In the genomic region with DNA sequence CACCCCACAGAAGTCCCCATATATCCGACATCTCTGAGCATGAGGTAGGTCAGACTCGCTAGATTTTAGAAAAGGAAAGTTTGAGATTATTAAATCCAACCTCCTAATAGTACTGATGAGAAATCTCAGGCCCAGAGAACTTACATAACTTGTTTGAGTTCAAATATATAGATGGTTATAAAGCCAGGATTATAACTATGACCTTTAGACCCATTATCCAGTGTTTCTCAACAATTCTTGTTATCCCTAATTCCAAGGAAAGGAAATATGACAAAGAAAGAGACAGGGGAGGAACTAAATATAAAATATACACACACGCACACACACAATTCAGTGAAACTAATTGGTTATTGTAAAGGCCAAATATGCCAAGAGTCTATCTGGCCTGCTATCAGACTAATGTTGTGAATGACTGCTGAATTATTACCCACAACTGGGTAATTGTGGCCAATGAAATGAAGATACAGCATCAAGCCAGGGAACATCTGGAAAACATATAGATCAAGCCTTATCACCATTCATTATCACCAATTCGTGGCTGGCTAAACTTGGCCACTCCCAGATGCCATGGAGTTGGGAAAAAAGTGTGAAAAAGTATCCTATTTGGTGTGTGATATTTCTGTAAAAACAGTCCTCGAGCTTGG, we compare ENCODE assay signal across 2 cellular contexts.
TF ChIP-seq lines count a peak whose summit lies in the region.

No MANE protein-coding gene starts in this region.

TF ChIP-seq in SK-N-SH, 30 proteins besides CTCF, POLR2A, EP300 and RAD21 (continued from another document):
- no peak for TF ChIP-seq RXRA (IDR thresholded peaks at IDR 0.05; ENCODE audit: borderline replicate concordance, low read depth)
- TF ChIP-seq SMC3 (IDR thresholded peaks at IDR 0.05; ENCODE audit: low read depth, low read length): no peak
- no peak for TF ChIP-seq POLR2AphosphoS5 (IDR thresholded peaks at IDR 0.05; ENCODE audit: low read depth, low read length)
- TF ChIP-seq GATA2 (CRISPR knock-in tag; IDR thresholded peaks at IDR 0.05): peak; percentile 75
- no peak for TF ChIP-seq NRF1 (IDR thresholded peaks at IDR 0.05; ENCODE audit: low read depth, low read length)

TF ChIP-seq in SK-N-SH treated with all-trans-retinoic acid at 6 μM for 48 hours, 23 proteins besides CTCF, POLR2A, EP300 and RAD21 (continued from another document):
- TF ChIP-seq, protein P1, sequence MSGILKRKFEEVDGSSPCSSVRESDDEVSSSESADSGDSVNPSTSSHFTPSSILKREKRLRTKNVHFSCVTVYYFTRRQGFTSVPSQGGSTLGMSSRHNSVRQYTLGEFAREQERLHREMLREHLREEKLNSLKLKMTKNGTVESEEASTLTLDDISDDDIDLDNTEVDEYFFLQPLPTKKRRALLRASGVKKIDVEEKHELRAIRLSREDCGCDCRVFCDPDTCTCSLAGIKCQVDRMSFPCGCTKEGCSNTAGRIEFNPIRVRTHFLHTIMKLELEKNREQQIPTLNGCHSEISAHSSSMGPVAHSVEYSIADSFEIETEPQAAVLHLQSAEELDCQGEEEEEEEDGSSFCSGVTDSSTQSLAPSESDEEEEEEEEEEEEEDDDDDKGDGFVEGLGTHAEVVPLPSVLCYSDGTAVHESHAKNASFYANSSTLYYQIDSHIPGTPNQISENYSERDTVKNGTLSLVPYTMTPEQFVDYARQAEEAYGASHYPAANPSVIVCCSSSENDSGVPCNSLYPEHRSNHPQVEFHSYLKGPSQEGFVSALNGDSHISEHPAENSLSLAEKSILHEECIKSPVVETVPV (CRISPR knock-in tag; IDR thresholded peaks at IDR 0.05): no peak
- TF ChIP-seq, protein P2, sequence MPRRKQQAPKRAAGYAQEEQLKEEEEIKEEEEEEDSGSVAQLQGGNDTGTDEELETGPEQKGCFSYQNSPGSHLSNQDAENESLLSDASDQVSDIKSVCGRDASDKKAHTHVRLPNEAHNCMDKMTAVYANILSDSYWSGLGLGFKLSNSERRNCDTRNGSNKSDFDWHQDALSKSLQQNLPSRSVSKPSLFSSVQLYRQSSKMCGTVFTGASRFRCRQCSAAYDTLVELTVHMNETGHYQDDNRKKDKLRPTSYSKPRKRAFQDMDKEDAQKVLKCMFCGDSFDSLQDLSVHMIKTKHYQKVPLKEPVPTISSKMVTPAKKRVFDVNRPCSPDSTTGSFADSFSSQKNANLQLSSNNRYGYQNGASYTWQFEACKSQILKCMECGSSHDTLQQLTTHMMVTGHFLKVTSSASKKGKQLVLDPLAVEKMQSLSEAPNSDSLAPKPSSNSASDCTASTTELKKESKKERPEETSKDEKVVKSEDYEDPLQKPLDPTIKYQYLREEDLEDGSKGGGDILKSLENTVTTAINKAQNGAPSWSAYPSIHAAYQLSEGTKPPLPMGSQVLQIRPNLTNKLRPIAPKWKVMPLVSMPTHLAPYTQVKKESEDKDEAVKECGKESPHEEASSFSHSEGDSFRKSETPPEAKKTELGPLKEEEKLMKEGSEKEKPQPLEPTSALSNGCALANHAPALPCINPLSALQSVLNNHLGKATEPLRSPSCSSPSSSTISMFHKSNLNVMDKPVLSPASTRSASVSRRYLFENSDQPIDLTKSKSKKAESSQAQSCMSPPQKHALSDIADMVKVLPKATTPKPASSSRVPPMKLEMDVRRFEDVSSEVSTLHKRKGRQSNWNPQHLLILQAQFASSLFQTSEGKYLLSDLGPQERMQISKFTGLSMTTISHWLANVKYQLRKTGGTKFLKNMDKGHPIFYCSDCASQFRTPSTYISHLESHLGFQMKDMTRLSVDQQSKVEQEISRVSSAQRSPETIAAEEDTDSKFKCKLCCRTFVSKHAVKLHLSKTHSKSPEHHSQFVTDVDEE (CRISPR knock-in tag; IDR thresholded peaks at IDR 0.05): no peak
